ENCODE assay signal across 10 cellular contexts in genomic region chr10:103493911-103494877, GRCh38. TPM values are rescaled to one million over a fixed set of nuclear protein-coding genes. Genes with fewer than 3 reads are reported as not detected.
DNase-seq lines count a peak whose midpoint lies in the region; ATAC-seq and TF ChIP-seq lines count a peak whose summit lies in the region.
"Had no signal": no experiment of that assay in that cellular context is flagged by ENCODE, and none has a peak within 500 bp of the region (broad histone marks: within the 10 kb centered on the region; RNA-seq: fewer than 3 reads in every experiment).

No MANE protein-coding gene starts in this region.

- H2AK5ac ChIP-seq in neuronal stem cell (ENCODE audit: low read depth, low read length): peak overlapping the region; percentile 54

- H3K4me3 ChIP-seq in esophagus muscularis mucosa: peak overlapping the region; percentile 62 to 70 (median 66)
- H3K4me3 ChIP-seq in neuronal stem cell (ENCODE audit: low read length in 2 of 2): peak overlapping the region; percentile 56 to 90

- no peaks in the 10 kb centered on the region for H3K9me3 Mint-ChIP-seq in activated CD4-positive, alpha-beta T cell treated with anti-CD3 and anti-CD28 coated beads, Interleukin-2, amount 10 ng/mL, durations not matched to agents 7 days and 5 days

- H3K27ac Mint-ChIP-seq in activated CD4-positive, alpha-beta T cell treated with anti-CD3 and anti-CD28 coated beads, Interleukin-2, amount 10 ng/mL, durations not matched to agents 7 days and 5 days: no peak overlapping the region

- no peak overlapping the region for H3K4ac ChIP-seq in neuronal stem cell (ENCODE audit: low read length)

- TF ChIP-seq CTCF in esophagus muscularis mucosa (IDR thresholded peaks at IDR 0.05): no peak

- peak overlapping the region; percentile 100 for H3K4me2 ChIP-seq in neuronal stem cell (ENCODE audit: insufficient read depth, low read length, poor library complexity, severe bottlenecking)

- peak; percentile 40 for DNase-seq in NCI-H345 (lab: John Stamatoyannopoulos, UW)
- DNase-seq in NCI-H345 treated with DMSO at 0.1 percent for 48 hours (lab: John Stamatoyannopoulos, UW; ENCODE audit: unreplicated experiment): no peak
- peak; percentile 40 for DNase-seq in activated CD4-positive, alpha-beta T cell treated with anti-CD3 and anti-CD28 coated beads, Interleukin-2, amount 10 ng/mL, durations not matched to agents 7 days and 5 days
- DNase-seq in esophagus muscularis mucosa (ENCODE audit: extremely low spot score): no peak
- DNase-seq in neuronal stem cell (ENCODE audit: low spot score): no peak
- no peak for DNase-seq in T1000 (lab: John Stamatoyannopoulos, UW)
- no peak for DNase-seq in DMS153 (lab: John Stamatoyannopoulos, UW)

- no peak overlapping the region for H2BK120ac ChIP-seq in neuronal stem cell (ENCODE audit: low read depth, low read length)

- POLR2A ChIA-PET in activated CD4-positive, alpha-beta T cell treated with anti-CD3 and anti-CD28 coated beads, Interleukin-2, amount 10 ng/mL, durations not matched to agents 7 days and 5 days (lab: Charles Lee): no interaction called here

- H2BK5ac ChIP-seq in neuronal stem cell (ENCODE audit: low read length): peak overlapping the region; percentile 72

- H3K9ac ChIP-seq in neuronal stem cell (ENCODE audit: low read depth, low read length, poor library complexity): peak overlapping the region; percentile 82

- no peak for TF ChIP-seq EP300 in esophagus muscularis mucosa (IDR thresholded peaks at IDR 0.05)

- peak overlapping the region; percentile 20 for H2BK15ac ChIP-seq in neuronal stem cell (ENCODE audit: low read length)

- no peaks in the 10 kb centered on the region for H3K36me3 Mint-ChIP-seq in activated CD4-positive, alpha-beta T cell treated with anti-CD3 and anti-CD28 coated beads, Interleukin-2, amount 10 ng/mL, durations not matched to agents 7 days and 5 days (ENCODE audit: low read depth)

- no peak for TF ChIP-seq POLR2A in esophagus muscularis mucosa (IDR thresholded peaks at IDR 0.05; ENCODE audit: low read depth)

- H3K18ac ChIP-seq in neuronal stem cell (ENCODE audit: low read length): peak overlapping the region; percentile 90

- H3K36me3 ChIP-seq in esophagus muscularis mucosa (no peaks in the 10 kb centered on the region), neuronal stem cell (replicated peaks in 1 of 2; ENCODE audit: control insufficient read depth in 2 of 2, insufficient read depth in 2 of 2, low read length in 2 of 2) (no peaks in the 10 kb centered on the region)

- peak overlapping the region; percentile 47 for H3K4me3 Mint-ChIP-seq in activated CD4-positive, alpha-beta T cell treated with anti-CD3 and anti-CD28 coated beads, Interleukin-2, amount 10 ng/mL, durations not matched to agents 7 days and 5 days

- H3K27me3 Mint-ChIP-seq in activated CD4-positive, alpha-beta T cell treated with anti-CD3 and anti-CD28 coated beads, Interleukin-2, amount 10 ng/mL, durations not matched to agents 7 days and 5 days: peaks cover 65% of the 10 kb centered on the region

- no peak overlapping the region for H4K8ac ChIP-seq in neuronal stem cell (ENCODE audit: low read depth, low read length)

- H3K9me3 ChIP-seq in esophagus muscularis mucosa: no peaks in the 10 kb centered on the region
- no peaks in the 10 kb centered on the region for H3K9me3 ChIP-seq in neuronal stem cell (replicated peaks in 1 of 2; ENCODE audit: control insufficient read depth in 2 of 2, insufficient read depth in 1 of 2, low read depth in 1 of 2, low read length in 2 of 2)

- H2BK12ac ChIP-seq in neuronal stem cell (ENCODE audit: low read length): peak overlapping the region; percentile 26

- no peak for ATAC-seq in GM21717 (IDR thresholded peaks at IDR 0.05; ENCODE audit: unreplicated experiment)

- H3K4me1 ChIP-seq in esophagus muscularis mucosa (peaks cover 19 to 29% (median 21%) of the 10 kb centered on the region in 4 donors), neuronal stem cell (ENCODE audit: control insufficient read depth in 2 of 2, insufficient read depth in 1 of 2, low read depth in 1 of 2, low read length in 2 of 2) (peaks cover 10 to 15% of the 10 kb centered on the region in 2 donors)

- H3K27me3 ChIP-seq in esophagus muscularis mucosa: peaks cover 0 to 47% (median 12%) of the 10 kb centered on the region in 4 donors
- peaks cover 5 to 52% (median 25%) of the 10 kb centered on the region in 3 experiments for H3K27me3 ChIP-seq in neuronal stem cell (ENCODE audit: control insufficient read depth in 3 of 3, insufficient read depth in 3 of 3, low read depth in 1 of 3, low read length in 3 of 3)

- intact Hi-C loops in esophagus muscularis mucosa (cut with DNase I): no loop called here

- H4K91ac ChIP-seq in neuronal stem cell (ENCODE audit: low read depth, low read length, poor library complexity): no peak overlapping the region

- H3K23ac ChIP-seq in neuronal stem cell (ENCODE audit: low read depth, low read length, poor library complexity): peak overlapping the region; percentile 81

- peak overlapping the region; percentile 57 for H3K14ac ChIP-seq in neuronal stem cell (ENCODE audit: low read length)

- H3K4me1 Mint-ChIP-seq in activated CD4-positive, alpha-beta T cell treated with anti-CD3 and anti-CD28 coated beads, Interleukin-2, amount 10 ng/mL, durations not matched to agents 7 days and 5 days: peaks cover 23% of the 10 kb centered on the region

- H2AFZ ChIP-seq in neuronal stem cell (ENCODE audit: low read length): peak overlapping the region; percentile 93

- no peak overlapping the region for H3K27ac ChIP-seq in esophagus muscularis mucosa (replicated peaks in 1 of 4)
- no peak overlapping the region for H3K27ac ChIP-seq in neuronal stem cell (replicated peaks; ENCODE audit: low read length)

- 33% methylated on average over 4 of the region's 92 CpGs for WGBS in esophagus muscularis mucosa
- no CpG with 5 or more reads among the region's 92 CpGs for WGBS in neuronal stem cell (ENCODE audit: extremely low coverage in 2 of 2, insufficient read length in 2 of 2, insufficient replicate concordance in 1 of 2), 2 donors

- no peaks in the 10 kb centered on the region for H3K79me1 ChIP-seq in neuronal stem cell (ENCODE audit: low read depth, low read length)

- CTCF ChIA-PET in activated CD4-positive, alpha-beta T cell treated with anti-CD3 and anti-CD28 coated beads, Interleukin-2, amount 10 ng/mL, durations not matched to agents 7 days and 5 days (lab: Charles Lee): interaction anchor here (0.9 to 2.5 kb wide), 3 partner anchors 7 to 69 kb away, joined by 3 to 11 read pairs (median 5); no protein-coding TSS in a partner anchor

RNA-seq across cellular contexts. Expression of gene NEURL1, which starts 0.7 kb away (rescaled TPM):
- total RNA-seq in activated CD4-positive, alpha-beta T cell treated with anti-CD3 and anti-CD28 coated beads, Interleukin-2, amount 10 ng/mL, durations not matched to agents 7 days and 5 days: 1 to 10 TPM; 1.1 to 1.6 TPM
- under 1 TPM; 0.39 to 0.63 (median 0.46) TPM for total RNA-seq in esophagus muscularis mucosa
- 1.4 TPM for polyA plus RNA-seq in neuronal stem cell (2013, experiment 1 of 2)
- 1.7 TPM for polyA plus RNA-seq in neuronal stem cell (2013, experiment 2 of 2)
- total RNA-seq: Daoy had no signal

RNA-seq across cellular contexts. Expression of gene CALHM3, which starts 15.2 kb away (rescaled TPM):
- under 1 TPM in 1 of 2 experiments, not detected in 1; 0.17 TPM for total RNA-seq in activated CD4-positive, alpha-beta T cell treated with anti-CD3 and anti-CD28 coated beads, Interleukin-2, amount 10 ng/mL, durations not matched to agents 7 days and 5 days
- not detected for total RNA-seq in esophagus muscularis mucosa
- polyA plus RNA-seq in neuronal stem cell (2013, experiment 1 of 2): not detected
- polyA plus RNA-seq in neuronal stem cell (2013, experiment 2 of 2): 0.01 TPM

RNA-seq across cellular contexts. Expression of gene CALHM1, which starts 35.5 kb away (rescaled TPM):
- total RNA-seq in activated CD4-positive, alpha-beta T cell treated with anti-CD3 and anti-CD28 coated beads, Interleukin-2, amount 10 ng/mL, durations not matched to agents 7 days and 5 days: under 1 TPM; 0.12 to 0.21 TPM
- not detected for total RNA-seq in esophagus muscularis mucosa
- 0.06 TPM for polyA plus RNA-seq in neuronal stem cell (2013, experiment 1 of 2)
- 0.04 TPM for polyA plus RNA-seq in neuronal stem cell (2013, experiment 2 of 2)
- total RNA-seq: activated CD8-positive, alpha-beta memory T cell treated with anti-CD3 and anti-CD28 coated beads for 36 hours; Daoy had no signal

RNA-seq across cellular contexts. Expression of gene CALHM2, which starts 42.0 kb away (rescaled TPM):
- 100 to 1,000 TPM in 1 of 2 experiments, 10 to 100 TPM in 1; 89.6 to 109 TPM for total RNA-seq in activated CD4-positive, alpha-beta T cell treated with anti-CD3 and anti-CD28 coated beads, Interleukin-2, amount 10 ng/mL, durations not matched to agents 7 days and 5 days
- total RNA-seq in esophagus muscularis mucosa: 10 to 100 TPM; 44.4 to 69.9 (median 62.8) TPM
- 6.0 TPM for polyA plus RNA-seq in neuronal stem cell (2013, experiment 1 of 2)
- 6.5 TPM for polyA plus RNA-seq in neuronal stem cell (2013, experiment 2 of 2)

Comparison
In these comparisons a context has a peak if more than half of its experiments do, and no peak if none do; other contexts are left out.
1. DNase-seq: peak in NCI-H345 (single experiment) and activated CD4-positive, alpha-beta T cell treated with anti-CD3 and anti-CD28 coated beads, Interleukin-2, amount 10 ng/mL, durations not matched to agents 7 days and 5 days (single experiment); none in NCI-H345 treated with DMSO at 0.1 percent for 48 hours (single experiment), esophagus muscularis mucosa (single experiment), neuronal stem cell (single experiment), T1000 (single experiment) and DMS153 (single experiment).